27 cellular contexts compared by ENCODE assay signal in genomic region chr11:82986491-82986890, GRCh38.
DNase-seq lines count a peak whose midpoint lies in the region; ATAC-seq, FAIRE-seq and TF ChIP-seq lines count a peak whose summit lies in the region.
"Had no signal": no experiment of that assay in that cellular context is flagged by ENCODE, and none has a peak within 500 bp of the region (broad histone marks: within the 10 kb centered on the region; RNA-seq: fewer than 3 reads in every experiment).

No MANE protein-coding gene starts in this region.

- DNase-seq in T-helper 17 cell: no peak
- peak; percentile 63 for DNase-seq in endothelial cell of umbilical vein (ENCODE audit: low read depth, low spot score)
- DNase-seq in renal cortical epithelial cell (ENCODE audit: low read depth): peak; percentile 38
- peak; percentile 46 for DNase-seq in testis
- DNase-seq in CD14-positive monocyte (ENCODE audit: low spot score): no peak
- DNase-seq in left cardiac atrium: no peak
- DNase-seq: AML-193; C1 segment of cervical spinal cord; Caco-2; CD8-positive, alpha-beta T cell; Karpas-422; NCI-H1092; NCI-H1417 treated with DMSO at 0.1 percent for 48 hours; NCI-H1694 treated with DMSO at 0.1 percent for 48 hours; NCI-H2081; NCI-H2171; NCI-H226; NCI-H510A; NCI-H69; SHP77 treated with DMSO at 0.1 percent for 48 hours had no signal

- H3K27me3 ChIP-seq in endothelial cell of umbilical vein (ENCODE audit: control insufficient read depth in 2 of 2, insufficient read depth in 2 of 2, low read length in 2 of 2) (no peaks in the 10 kb centered on the region), testis (no peaks in the 10 kb centered on the region)

- H2AFZ ChIP-seq in endothelial cell of umbilical vein (ENCODE audit: low read depth, low read length): no peak overlapping the region

- TF ChIP-seq CTCF in endothelial cell of umbilical vein (IDR thresholded peaks at IDR 0.05; ENCODE audit: extremely low read depth in 1 of 2, insufficient read depth in 1 of 2, low read depth in 1 of 2, low read length in 2 of 2): no peak
- TF ChIP-seq CTCF in testis (IDR thresholded peaks at IDR 0.05): no peak
- TF ChIP-seq CTCF in CD14-positive monocyte (IDR thresholded peaks at IDR 0.05): no peak

- BruUV-seq in endothelial cell of umbilical vein (replicated peaks; lab: Mats Ljungman, UMichigan): no TSS peak

- H3K9me3 ChIP-seq in T-helper 17 cell (ENCODE audit: control insufficient read depth, low read length, poor library complexity, severe bottlenecking): no peaks in the 10 kb centered on the region
- no peaks in the 10 kb centered on the region for H3K9me3 ChIP-seq in endothelial cell of umbilical vein (replicated peaks; ENCODE audit: control insufficient read depth, insufficient read depth, low read length)
- H3K9me3 ChIP-seq in testis: no peaks in the 10 kb centered on the region
- H3K9me3 ChIP-seq: A549, Caco-2 had no signal

- no peaks in the 10 kb centered on the region for H3K9me3 Mint-ChIP-seq in CD14-positive monocyte
- H3K9me3 Mint-ChIP-seq: CD8-positive, alpha-beta T cell had no signal

- H3K36me3 Mint-ChIP-seq in T-helper 17 cell (ENCODE audit: low read depth) (peaks cover 5% of the 10 kb centered on the region), CD14-positive monocyte (no peaks in the 10 kb centered on the region)

- H3K36me3 ChIP-seq in endothelial cell of umbilical vein (ENCODE audit: control insufficient read depth in 2 of 2, extremely low read depth in 1 of 2, insufficient read depth in 2 of 2, low read length in 2 of 2): peaks cover 0 to 3% of the 10 kb centered on the region in 2 experiments
- H3K36me3 ChIP-seq in testis (ENCODE audit: low read depth, missing control alignments): no peaks in the 10 kb centered on the region

- 47 to 57% methylated on average over 3 of the region's 3 CpGs for WGBS in testis, 2 donors

- POLR2A ChIA-PET in endothelial cell of umbilical vein (lab: Charles Lee): interaction anchor here (1.3 kb wide), 1 partner anchor 21 kb away, joined by 4 read pairs; no protein-coding TSS in a partner anchor

- peak overlapping the region; percentile 63 for H3K27ac Mint-ChIP-seq in T-helper 17 cell
- H3K27ac Mint-ChIP-seq in CD14-positive monocyte: no peak overlapping the region
- H3K27ac Mint-ChIP-seq: CD8-positive, alpha-beta T cell had no signal

- H3K4me1 ChIP-seq in endothelial cell of umbilical vein (ENCODE audit: control insufficient read depth, extremely low read depth, insufficient read depth, low read length): peaks cover 13% of the 10 kb centered on the region
- peaks cover 14% of the 10 kb centered on the region for H3K4me1 ChIP-seq in testis
- H3K4me1 ChIP-seq: A549 had no signal

- no peak for ATAC-seq in T-helper 17 cell
- no peak for ATAC-seq in HG02938 (IDR thresholded peaks at IDR 0.05; ENCODE audit: unreplicated experiment)
- no peak for ATAC-seq in left cardiac atrium
- ATAC-seq: A549; CD8-positive, alpha-beta T cell; GM12878; HCT116; Panc1 had no signal

- H3K4me3 ChIP-seq in endothelial cell of umbilical vein (replicated peaks in 1 of 3; ENCODE audit: insufficient read depth in 1 of 3, low read depth in 1 of 3, low read length in 3 of 3) (no peak overlapping the region), testis (no peak overlapping the region)
- H3K4me3 ChIP-seq: A549, GM12878 had no signal

- H3K4me1 Mint-ChIP-seq in T-helper 17 cell (peaks cover 4% of the 10 kb centered on the region), CD14-positive monocyte (no peaks in the 10 kb centered on the region)

- peak; percentile 81 for FAIRE-seq in endothelial cell of umbilical vein (lab: Jason Lieb, UNC)
- FAIRE-seq: A549, G401.6, GM12878, H1 had no signal

- intact Hi-C loops in endothelial cell of umbilical vein (cut with micrococcal nuclease): no loop called here
- intact Hi-C loops in testis (cut with DNase I; ENCODE audit: low total_unique reads): no loop called here
- intact Hi-C loops in CD14-positive monocyte (cut with micrococcal nuclease): no loop called here
- intact Hi-C loops in left cardiac atrium (cut with DNase I): loop anchor here in 1 of 2 donors (10.0 kb wide), 1 partner anchor 168 kb away; the partner anchor contains the start of gene PCF11

- TF ChIP-seq POLR2A in endothelial cell of umbilical vein (IDR thresholded peaks at IDR 0.05; ENCODE audit: low read depth, low read length): no peak
- no peak for TF ChIP-seq POLR2A in testis (IDR thresholded peaks at IDR 0.05)

- no peak overlapping the region for H3K9ac ChIP-seq in endothelial cell of umbilical vein (replicated peaks; ENCODE audit: extremely low read depth, insufficient read depth, low read length)

- CTCF ChIA-PET in endothelial cell of umbilical vein (lab: Charles Lee): interaction anchor here (1.2 to 1.6 kb wide), 3 partner anchors 9 to 59 kb away, joined by 3 to 6 read pairs (median 5); no protein-coding TSS in a partner anchor

- H3K4me3 Mint-ChIP-seq in T-helper 17 cell (no peak overlapping the region), CD14-positive monocyte (no peak overlapping the region)
- H3K4me3 Mint-ChIP-seq: CD8-positive, alpha-beta T cell had no signal

- H3K27ac ChIP-seq in endothelial cell of umbilical vein (ENCODE audit: insufficient read depth, low read depth, low read length) (peak overlapping the region; percentile 34), testis (peak overlapping the region in 1 of 2 donors; percentile 59)
- H3K27ac ChIP-seq: A549 had no signal

- no peaks in the 10 kb centered on the region for H3K9me1 ChIP-seq in endothelial cell of umbilical vein (replicated peaks; ENCODE audit: control insufficient read depth, extremely low read depth, insufficient read depth, low read length)

- H3K27me3 Mint-ChIP-seq in T-helper 17 cell (no peaks in the 10 kb centered on the region), CD14-positive monocyte (ENCODE audit: low read depth in 3 of 3) (peaks cover 0 to 3% (median 0%) of the 10 kb centered on the region in 3 donors)

- dilution Hi-C loops in endothelial cell of umbilical vein (cut with MboI; ENCODE audit: extremely low pct_ligation_motif_present, low sequenced_read_pairs): no loop called here

- no peaks in the 10 kb centered on the region for H3K79me2 ChIP-seq in endothelial cell of umbilical vein (ENCODE audit: control insufficient read depth, insufficient read depth, low read length)

- no peaks in the 10 kb centered on the region for H4K20me1 ChIP-seq in endothelial cell of umbilical vein (replicated peaks; ENCODE audit: control insufficient read depth, extremely low read depth, insufficient read depth, low read length)

- peak overlapping the region; percentile 27 for H3K4me2 ChIP-seq in endothelial cell of umbilical vein (ENCODE audit: insufficient read depth, low read length)
- H3K4me2 ChIP-seq: A549 had no signal

TF ChIP-seq in endothelial cell of umbilical vein, 7 proteins besides CTCF, POLR2A, EP300 and RAD21:
- TF ChIP-seq FOS (IDR thresholded peaks at IDR 0.05; ENCODE audit: borderline replicate concordance, insufficient read depth, low read length) (no peak), POLR2AphosphoS5 (IDR thresholded peaks at IDR 0.05; ENCODE audit: insufficient read depth, low read depth, low read length) (peak; percentile 15), GATA2 (IDR thresholded peaks at IDR 0.05; ENCODE audit: insufficient read depth, insufficient read length, low read depth, low read length) (no peak)

Comparison
In these comparisons a context has a peak if more than half of its experiments do, and no peak if none do; other contexts are left out.
1. DNase-seq: peak in endothelial cell of umbilical vein (single experiment), renal cortical epithelial cell (single experiment) and testis (single experiment); none in T-helper 17 cell (0 of 3), CD14-positive monocyte (single experiment) and left cardiac atrium (single experiment).